In genomic region chr13:42393573-42394360, GRCh38 we compare ENCODE assay signal across 1 cellular context.
TF ChIP-seq lines count a peak whose summit lies in the region.

No MANE protein-coding gene starts in this region.

TF ChIP-seq in WTC11, 78 proteins besides CTCF, POLR2A, EP300 and RAD21 (continued from another document):
- TF ChIP-seq IRF2 (CRISPR knock-in tag; IDR thresholded peaks at IDR 0.05; ENCODE audit: borderline replicate concordance, low read depth): no peak
- TF ChIP-seq JUN (CRISPR knock-in tag; IDR thresholded peaks at IDR 0.05): no peak
- peak; percentile 69 for TF ChIP-seq GABPB1 (CRISPR knock-in tag; IDR thresholded peaks at IDR 0.05)
- TF ChIP-seq OVOL2 (CRISPR knock-in tag; IDR thresholded peaks at IDR 0.05; ENCODE audit: borderline replicate concordance): no peak
TF ChIP-seq in WTC11: peak in this region for 1.
